2 cellular contexts compared by ENCODE assay signal in the genomic region with DNA sequence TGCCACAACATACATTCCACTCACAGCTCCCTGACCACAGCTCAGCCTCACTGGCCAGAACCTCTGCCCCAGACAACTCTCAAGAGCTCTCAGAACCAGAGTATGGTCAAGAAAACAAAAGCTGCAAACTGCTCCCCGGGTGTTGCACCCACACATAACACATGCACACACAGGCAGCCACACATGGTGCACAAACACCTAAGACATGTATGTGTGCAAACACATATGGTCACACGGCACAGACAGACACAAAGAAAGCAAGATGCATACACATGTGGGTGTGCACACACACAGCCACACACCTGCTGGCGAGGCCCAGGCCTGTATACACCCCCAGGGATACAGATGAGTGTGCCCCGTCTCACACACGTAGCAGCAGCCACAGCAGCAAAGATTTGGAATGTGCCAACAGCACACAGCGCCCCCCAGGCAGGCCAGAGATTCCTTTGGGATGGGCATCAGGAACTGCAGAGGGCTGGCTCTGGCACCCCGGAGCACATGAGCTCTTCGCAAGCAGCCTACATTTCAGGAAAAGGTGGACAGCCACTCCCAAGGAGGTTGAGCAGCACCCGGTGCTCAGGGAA.
A peak's percentile ranks its signal among the peaks of the same experiment; 100 is the strongest.
TF ChIP-seq lines count a peak whose summit lies in the region.

No MANE protein-coding gene starts in this region.

TF ChIP-seq in WTC11, 78 proteins besides CTCF, POLR2A, EP300 and RAD21:
- TF ChIP-seq PRRX2 (CRISPR knock-in tag; IDR thresholded peaks at IDR 0.05) (no peak), ATF1 (CRISPR knock-in tag; IDR thresholded peaks at IDR 0.05) (no peak)
TF ChIP-seq in WTC11: peak in this region for 0.

TF ChIP-seq in HepG2, 621 proteins besides CTCF, POLR2A, EP300 and RAD21:
- TF ChIP-seq, protein P1, sequence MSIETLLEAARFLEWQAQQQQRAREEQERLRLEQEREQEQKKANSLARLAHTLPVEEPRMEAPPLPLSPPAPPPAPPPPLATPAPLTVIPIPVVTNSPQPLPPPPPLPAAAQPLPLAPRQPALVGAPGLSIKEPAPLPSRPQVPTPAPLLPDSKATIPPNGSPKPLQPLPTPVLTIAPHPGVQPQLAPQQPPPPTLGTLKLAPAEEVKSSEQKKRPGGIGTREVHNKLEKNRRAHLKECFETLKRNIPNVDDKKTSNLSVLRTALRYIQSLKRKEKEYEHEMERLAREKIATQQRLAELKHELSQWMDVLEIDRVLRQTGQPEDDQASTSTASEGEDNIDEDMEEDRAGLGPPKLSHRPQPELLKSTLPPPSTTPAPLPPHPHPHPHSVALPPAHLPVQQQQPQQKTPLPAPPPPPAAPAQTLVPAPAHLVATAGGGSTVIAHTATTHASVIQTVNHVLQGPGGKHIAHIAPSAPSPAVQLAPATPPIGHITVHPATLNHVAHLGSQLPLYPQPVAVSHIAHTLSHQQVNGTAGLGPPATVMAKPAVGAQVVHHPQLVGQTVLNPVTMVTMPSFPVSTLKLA (IDR thresholded peaks at IDR 0.05) = peak; percentile 73
- TF ChIP-seq, protein P2, sequence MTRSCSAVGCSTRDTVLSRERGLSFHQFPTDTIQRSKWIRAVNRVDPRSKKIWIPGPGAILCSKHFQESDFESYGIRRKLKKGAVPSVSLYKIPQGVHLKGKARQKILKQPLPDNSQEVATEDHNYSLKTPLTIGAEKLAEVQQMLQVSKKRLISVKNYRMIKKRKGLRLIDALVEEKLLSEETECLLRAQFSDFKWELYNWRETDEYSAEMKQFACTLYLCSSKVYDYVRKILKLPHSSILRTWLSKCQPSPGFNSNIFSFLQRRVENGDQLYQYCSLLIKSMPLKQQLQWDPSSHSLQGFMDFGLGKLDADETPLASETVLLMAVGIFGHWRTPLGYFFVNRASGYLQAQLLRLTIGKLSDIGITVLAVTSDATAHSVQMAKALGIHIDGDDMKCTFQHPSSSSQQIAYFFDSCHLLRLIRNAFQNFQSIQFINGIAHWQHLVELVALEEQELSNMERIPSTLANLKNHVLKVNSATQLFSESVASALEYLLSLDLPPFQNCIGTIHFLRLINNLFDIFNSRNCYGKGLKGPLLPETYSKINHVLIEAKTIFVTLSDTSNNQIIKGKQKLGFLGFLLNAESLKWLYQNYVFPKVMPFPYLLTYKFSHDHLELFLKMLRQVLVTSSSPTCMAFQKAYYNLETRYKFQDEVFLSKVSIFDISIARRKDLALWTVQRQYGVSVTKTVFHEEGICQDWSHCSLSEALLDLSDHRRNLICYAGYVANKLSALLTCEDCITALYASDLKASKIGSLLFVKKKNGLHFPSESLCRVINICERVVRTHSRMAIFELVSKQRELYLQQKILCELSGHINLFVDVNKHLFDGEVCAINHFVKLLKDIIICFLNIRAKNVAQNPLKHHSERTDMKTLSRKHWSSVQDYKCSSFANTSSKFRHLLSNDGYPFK (CRISPR knock-in tag; IDR thresholded peaks at IDR 0.05; ENCODE audit: borderline replicate concordance) = no peak
- TF ChIP-seq, protein P3, sequence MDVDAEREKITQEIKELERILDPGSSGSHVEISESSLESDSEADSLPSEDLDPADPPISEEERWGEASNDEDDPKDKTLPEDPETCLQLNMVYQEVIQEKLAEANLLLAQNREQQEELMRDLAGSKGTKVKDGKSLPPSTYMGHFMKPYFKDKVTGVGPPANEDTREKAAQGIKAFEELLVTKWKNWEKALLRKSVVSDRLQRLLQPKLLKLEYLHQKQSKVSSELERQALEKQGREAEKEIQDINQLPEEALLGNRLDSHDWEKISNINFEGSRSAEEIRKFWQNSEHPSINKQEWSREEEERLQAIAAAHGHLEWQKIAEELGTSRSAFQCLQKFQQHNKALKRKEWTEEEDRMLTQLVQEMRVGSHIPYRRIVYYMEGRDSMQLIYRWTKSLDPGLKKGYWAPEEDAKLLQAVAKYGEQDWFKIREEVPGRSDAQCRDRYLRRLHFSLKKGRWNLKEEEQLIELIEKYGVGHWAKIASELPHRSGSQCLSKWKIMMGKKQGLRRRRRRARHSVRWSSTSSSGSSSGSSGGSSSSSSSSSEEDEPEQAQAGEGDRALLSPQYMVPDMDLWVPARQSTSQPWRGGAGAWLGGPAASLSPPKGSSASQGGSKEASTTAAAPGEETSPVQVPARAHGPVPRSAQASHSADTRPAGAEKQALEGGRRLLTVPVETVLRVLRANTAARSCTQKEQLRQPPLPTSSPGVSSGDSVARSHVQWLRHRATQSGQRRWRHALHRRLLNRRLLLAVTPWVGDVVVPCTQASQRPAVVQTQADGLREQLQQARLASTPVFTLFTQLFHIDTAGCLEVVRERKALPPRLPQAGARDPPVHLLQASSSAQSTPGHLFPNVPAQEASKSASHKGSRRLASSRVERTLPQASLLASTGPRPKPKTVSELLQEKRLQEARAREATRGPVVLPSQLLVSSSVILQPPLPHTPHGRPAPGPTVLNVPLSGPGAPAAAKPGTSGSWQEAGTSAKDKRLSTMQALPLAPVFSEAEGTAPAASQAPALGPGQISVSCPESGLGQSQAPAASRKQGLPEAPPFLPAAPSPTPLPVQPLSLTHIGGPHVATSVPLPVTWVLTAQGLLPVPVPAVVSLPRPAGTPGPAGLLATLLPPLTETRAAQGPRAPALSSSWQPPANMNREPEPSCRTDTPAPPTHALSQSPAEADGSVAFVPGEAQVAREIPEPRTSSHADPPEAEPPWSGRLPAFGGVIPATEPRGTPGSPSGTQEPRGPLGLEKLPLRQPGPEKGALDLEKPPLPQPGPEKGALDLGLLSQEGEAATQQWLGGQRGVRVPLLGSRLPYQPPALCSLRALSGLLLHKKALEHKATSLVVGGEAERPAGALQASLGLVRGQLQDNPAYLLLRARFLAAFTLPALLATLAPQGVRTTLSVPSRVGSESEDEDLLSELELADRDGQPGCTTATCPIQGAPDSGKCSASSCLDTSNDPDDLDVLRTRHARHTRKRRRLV (CRISPR knock-in tag; IDR thresholded peaks at IDR 0.05) = no peak
TF ChIP-seq in HepG2: peak in this region for 1.
